ENCODE assay signal across 19 cellular contexts in genomic region chr17:44585315-44585714, GRCh38. TPM values are rescaled to one million over a fixed set of nuclear protein-coding genes. Genes with fewer than 3 reads are reported as not detected.
DNase-seq lines count a peak whose midpoint lies in the region; ATAC-seq and TF ChIP-seq lines count a peak whose summit lies in the region.
"Had no signal": no experiment of that assay in that cellular context is flagged by ENCODE, and none has a peak within 500 bp of the region (broad histone marks: within the 10 kb centered on the region; RNA-seq: fewer than 3 reads in every experiment).

No MANE protein-coding gene starts in this region.

- H3K9me3 Mint-ChIP-seq in GM23338 (no peaks in the 10 kb centered on the region), endodermal cell (no peaks in the 10 kb centered on the region), nephron (no peaks in the 10 kb centered on the region)
- no peaks in the 10 kb centered on the region for H3K9me3 Mint-ChIP-seq in activated naive CD4-positive, alpha-beta T cell treated with anti-CD3 and anti-CD28 coated beads for 36 hours
- H3K9me3 Mint-ChIP-seq: CD8-positive, alpha-beta T cell had no signal

- H3K9ac ChIP-seq in endodermal cell (ENCODE audit: extremely low read depth, low read length, poor library complexity, severe bottlenecking): no peak overlapping the region

- TF ChIP-seq CTCF in GM23338 (conservative IDR thresholded peaks at IDR 0.05; ENCODE audit: low read depth in 2 of 2): no peak
- TF ChIP-seq CTCF in Panc1 (IDR thresholded peaks at IDR 0.05): no peak
- TF ChIP-seq CTCF in endodermal cell (conservative IDR thresholded peaks at IDR 0.05): no peak
- no peak for TF ChIP-seq CTCF in nephron (IDR thresholded peaks at IDR 0.05; ENCODE audit: unreplicated experiment in 3 of 3)

- H3K27me3 Mint-ChIP-seq in GM23338 (ENCODE audit: insufficient read depth, low read depth, poor library complexity) (peaks cover 3% of the 10 kb centered on the region), endodermal cell (ENCODE audit: insufficient read depth) (peaks cover 6% of the 10 kb centered on the region), nephron (ENCODE audit: low read depth) (peaks cover 17% of the 10 kb centered on the region)
- peaks cover 5% of the 10 kb centered on the region for H3K27me3 Mint-ChIP-seq in activated naive CD4-positive, alpha-beta T cell treated with anti-CD3 and anti-CD28 coated beads for 36 hours (ENCODE audit: low read depth)

- H3K4me3 Mint-ChIP-seq in GM23338 (no peak overlapping the region), endodermal cell (no peak overlapping the region), nephron (no peak overlapping the region)
- no peak overlapping the region for H3K4me3 Mint-ChIP-seq in activated naive CD4-positive, alpha-beta T cell treated with anti-CD3 and anti-CD28 coated beads for 36 hours
- H3K4me3 Mint-ChIP-seq: CD8-positive, alpha-beta T cell had no signal

- H3K36me3 ChIP-seq in GM23338 (ENCODE audit: insufficient read depth) (no peaks in the 10 kb centered on the region), Panc1 (ENCODE audit: control insufficient read depth, insufficient read depth, low read length) (no peaks in the 10 kb centered on the region), endodermal cell (ENCODE audit: control insufficient read depth, insufficient read depth, low read length) (no peaks in the 10 kb centered on the region)

- H3K27ac ChIP-seq in GM23338 (ENCODE audit: low read depth) (no peak overlapping the region), Panc1 (ENCODE audit: low read length) (peak overlapping the region; percentile 83; the same call in 1 of the 2 replicates), endodermal cell (ENCODE audit: low read depth, low read length) (no peak overlapping the region), right cardiac atrium (ENCODE audit: low read length) (no peak overlapping the region)

- intact Hi-C loops in Panc1 (cut with micrococcal nuclease; ENCODE audit: unreplicated experiment) (no loop called here), right cardiac atrium (cut with DNase I) (no loop called here)
- intact Hi-C loops in activated naive CD4-positive, alpha-beta T cell treated with anti-CD3 and anti-CD28 coated beads for 36 hours (cut with micrococcal nuclease): no loop called here

- no peak overlapping the region for H3K4me2 ChIP-seq in GM23338

- H3K27me3 ChIP-seq in GM23338 (ENCODE audit: insufficient read depth): no peaks in the 10 kb centered on the region
- no peaks in the 10 kb centered on the region for H3K27me3 ChIP-seq in Panc1 (ENCODE audit: control insufficient read depth, insufficient read depth, low read length)
- H3K27me3 ChIP-seq in endodermal cell (ENCODE audit: control insufficient read depth, insufficient read depth, low read length, poor library complexity, severe bottlenecking): no peaks in the 10 kb centered on the region
- no peaks in the 10 kb centered on the region for H3K27me3 ChIP-seq in right cardiac atrium (ENCODE audit: control insufficient read depth, insufficient read depth)

- no peaks in the 10 kb centered on the region for H3K79me2 ChIP-seq in GM23338 (replicated peaks; ENCODE audit: insufficient read depth)

- 0 out of 2 replicates have a peak overlapping the region, but pooled peaks have one; percentile 43 for H2AFZ ChIP-seq in GM23338

- H3K36me3 Mint-ChIP-seq in GM23338 (ENCODE audit: low read depth): no peaks in the 10 kb centered on the region
- no peaks in the 10 kb centered on the region for H3K36me3 Mint-ChIP-seq in endodermal cell (ENCODE audit: low read depth)
- H3K36me3 Mint-ChIP-seq in nephron (ENCODE audit: low read depth): no peaks in the 10 kb centered on the region
- no peaks in the 10 kb centered on the region for H3K36me3 Mint-ChIP-seq in activated naive CD4-positive, alpha-beta T cell treated with anti-CD3 and anti-CD28 coated beads for 36 hours (ENCODE audit: low read depth)
- H3K36me3 Mint-ChIP-seq: CD8-positive, alpha-beta T cell had no signal

- in situ Hi-C loops in Panc1 (cut with HindIII; ENCODE audit: low pct_unique_long_range_greater_than_20kb, low sequenced_read_pairs): no loop called here

- H3K4me1 ChIP-seq in GM23338 (ENCODE audit: insufficient read depth) (no peaks in the 10 kb centered on the region), Panc1 (ENCODE audit: control insufficient read depth, insufficient read depth, low read length) (peaks cover 27% of the 10 kb centered on the region), endodermal cell (ENCODE audit: control insufficient read depth, insufficient read depth, low read length) (peaks cover 11% of the 10 kb centered on the region), right cardiac atrium (ENCODE audit: control insufficient read depth, insufficient read depth, low read length) (no peaks in the 10 kb centered on the region)

- H3K9me2 ChIP-seq in GM23338 (ENCODE audit: insufficient read depth): no peaks in the 10 kb centered on the region

- H3K27ac Mint-ChIP-seq in GM23338 (no peak overlapping the region), endodermal cell (peak overlapping the region; percentile 85), nephron (peak overlapping the region in 2 of 3 experiments; percentile 9 to 52)
- no peak overlapping the region for H3K27ac Mint-ChIP-seq in activated naive CD4-positive, alpha-beta T cell treated with anti-CD3 and anti-CD28 coated beads for 36 hours
- H3K27ac Mint-ChIP-seq: CD8-positive, alpha-beta T cell had no signal

- H3F3A ChIP-seq in GM23338 (replicated peaks; ENCODE audit: low read depth): no peaks in the 10 kb centered on the region; the same call in 1 of the 2 replicates

- BruUV-seq in Panc1 (replicated peaks; lab: Mats Ljungman, UMichigan): no TSS peak

- H4K20me1 ChIP-seq in GM23338 (replicated peaks; ENCODE audit: insufficient read depth): no peaks in the 10 kb centered on the region

- H3K9me3 ChIP-seq in Panc1 (ENCODE audit: control insufficient read depth, insufficient read depth, low read depth, low read length): no peaks in the 10 kb centered on the region
- no peaks in the 10 kb centered on the region for H3K9me3 ChIP-seq in endodermal cell (ENCODE audit: control insufficient read depth, low read length)
- no peaks in the 10 kb centered on the region for H3K9me3 ChIP-seq in right cardiac atrium (ENCODE audit: control insufficient read depth, low read length)

- ATAC-seq in GM23338: peak; percentile 63
- no peak for ATAC-seq in Panc1
- no peak for ATAC-seq in GM21367 (IDR thresholded peaks at IDR 0.05; ENCODE audit: unreplicated experiment)
- ATAC-seq in right cardiac atrium: no peak
- ATAC-seq: CD8-positive, alpha-beta T cell; HCT116; HepG2 had no signal

- peaks cover 11% of the 10 kb centered on the region; the same call in 2 of the 3 replicates for H3K4me1 Mint-ChIP-seq in GM23338
- peaks cover 33% of the 10 kb centered on the region for H3K4me1 Mint-ChIP-seq in endodermal cell
- peaks cover 30% of the 10 kb centered on the region for H3K4me1 Mint-ChIP-seq in nephron
- H3K4me1 Mint-ChIP-seq in activated naive CD4-positive, alpha-beta T cell treated with anti-CD3 and anti-CD28 coated beads for 36 hours (ENCODE audit: low read depth): no peaks in the 10 kb centered on the region

- CTCF ChIA-PET in Panc1 (lab: Charles Lee): no interaction called here
- CTCF ChIA-PET in activated naive CD4-positive, alpha-beta T cell treated with anti-CD3 and anti-CD28 coated beads for 36 hours (lab: Charles Lee): no interaction called here

- DNase-seq in GM23338 (ENCODE audit: low spot score): no peak
- DNase-seq in Panc1 (ENCODE audit: low read depth, low spot score): no peak
- peak; percentile 69 for DNase-seq in endodermal cell
- no peak for DNase-seq in activated naive CD4-positive, alpha-beta T cell treated with anti-CD3 and anti-CD28 coated beads for 36 hours
- no peak for DNase-seq in NCI-H2081 (lab: John Stamatoyannopoulos, UW)
- no peak for DNase-seq in right cardiac atrium
- DNase-seq: CD8-positive, alpha-beta T cell; DMS79 treated with DMSO at 0.1 percent for 48 hours; Kasumi-1; MM.1S; NCI-H1092 treated with DMSO at 0.1 percent for 48 hours; NCI-H446; NCI-H748 treated with DMSO at 0.1 percent for 48 hours; OCI-M1; RPMI8226 had no signal

- 89% methylated on average over 3 to 7 of the region's 7 CpGs for WGBS in endodermal cell (ENCODE audit: insufficient coverage in 1 of 2, insufficient read length in 1 of 2), 2 experiments
- 72% methylated on average over 7 of the region's 7 CpGs for WGBS in right cardiac atrium

- no peak overlapping the region for H3K4me3 ChIP-seq in GM23338
- H3K4me3 ChIP-seq in Panc1 (ENCODE audit: low read depth in 2 of 2, low read length in 2 of 2): no peak overlapping the region
- H3K4me3 ChIP-seq in endodermal cell (ENCODE audit: low read length): no peak overlapping the region
- no peak overlapping the region for H3K4me3 ChIP-seq in right cardiac atrium (ENCODE audit: low read length)

- POLR2A ChIA-PET in Panc1 (lab: Charles Lee): no interaction called here

TF ChIP-seq in GM23338, 12 proteins besides CTCF, POLR2A, EP300 and RAD21 (continues in another document):
- no peak for TF ChIP-seq STAT1 (IDR thresholded peaks at IDR 0.05; ENCODE audit: unreplicated experiment)

RNA-seq across cellular contexts. Expression of gene FZD2, which starts 28.0 kb away (rescaled TPM):
- total RNA-seq in GM23338 (2014; rRNA removed; shearing (Covaris generic)): 7.6 and 14.8 TPM in 2 replicates
- 6.1 and 6.2 TPM in 2 replicates for polyA plus RNA-seq in GM23338 (2016; fragmentation: Nextera tagmentation; extraction: Ambion mirVana)
- total RNA-seq in Panc1 (2021; ENCODE audit: unreplicated experiment): 35.4 TPM
- polyA plus RNA-seq in Panc1 (2012; ENCODE audit: insufficient read length): 54.3 TPM
- total RNA-seq in endodermal cell: 10 to 100 TPM; 20.6 to 21.9 TPM
- 65.2 TPM for polyA plus RNA-seq in endodermal cell (2013, experiment 1 of 2)
- polyA plus RNA-seq in endodermal cell (2013, experiment 2 of 2): 64.6 TPM
- not detected for total RNA-seq in activated naive CD4-positive, alpha-beta T cell treated with anti-CD3 and anti-CD28 coated beads for 36 hours
- 10 to 100 TPM in 1 of 4 donors, 1 to 10 TPM in 3; 4.7 to 12.3 (median 7.9) TPM for total RNA-seq in right cardiac atrium
- 2.4 TPM for polyA plus RNA-seq in right cardiac atrium
- total RNA-seq: CD8-positive, alpha-beta T cell had no signal

Comparison
In these comparisons a context has a peak if more than half of its experiments do, and no peak if none do; other contexts are left out.
1. H3K27ac Mint-ChIP-seq: peak in endodermal cell (single experiment) and nephron (2 of 3); none in GM23338 (single experiment) and activated naive CD4-positive, alpha-beta T cell treated with anti-CD3 and anti-CD28 coated beads for 36 hours (single experiment).